ENCODE assay signal across 10 cellular contexts in the genomic region with DNA sequence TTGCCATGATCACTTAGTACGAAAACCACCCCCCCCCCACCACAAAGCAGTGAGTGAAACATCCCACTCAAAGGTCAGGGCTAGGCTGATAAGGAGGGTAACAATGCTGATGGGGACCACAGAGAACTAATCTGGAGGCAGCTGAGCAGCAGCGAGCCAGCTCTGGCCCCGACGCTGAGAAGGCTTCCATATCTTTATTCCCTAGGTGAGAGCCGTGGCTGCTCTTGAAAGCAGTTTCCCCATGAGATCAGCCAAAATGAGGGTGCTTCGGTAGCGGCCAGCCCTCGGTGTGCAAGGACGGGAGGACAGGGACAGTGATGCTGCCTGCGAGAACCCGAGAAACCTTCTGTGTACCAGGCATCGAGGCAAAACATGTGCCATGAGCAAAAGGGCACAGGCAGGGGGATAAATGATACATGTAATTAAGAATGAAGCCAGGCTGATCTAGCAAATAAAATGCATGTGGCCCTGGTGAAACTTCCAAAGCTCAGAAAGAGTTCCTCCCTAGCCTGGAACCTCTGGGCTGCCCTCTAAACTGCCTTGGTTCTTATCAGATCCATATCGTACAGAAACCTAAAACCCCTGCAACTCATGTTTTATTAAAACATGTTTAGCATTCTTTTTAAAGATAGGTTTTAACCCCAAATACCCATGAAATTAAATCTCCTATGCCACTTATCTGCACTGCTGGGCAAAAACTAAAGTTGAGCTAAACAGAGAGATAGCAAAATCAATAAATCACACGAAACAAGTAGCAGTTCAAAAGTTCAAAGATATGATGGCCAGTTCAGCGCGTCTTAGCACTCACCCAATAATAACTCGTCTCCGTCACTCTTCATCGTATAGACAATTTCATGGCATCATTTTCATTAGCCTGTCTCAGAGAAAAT.
DNase-seq lines count a peak whose midpoint lies in the region; TF ChIP-seq lines count a peak whose summit lies in the region.
"Had no signal": no experiment of that assay in that cellular context is flagged by ENCODE, and none has a peak within 500 bp of the region (broad histone marks: within the 10 kb centered on the region; RNA-seq: fewer than 3 reads in every experiment).

No MANE protein-coding gene starts in this region.

- peaks cover 20% of the 10 kb centered on the region for H3K4me1 ChIP-seq in endodermal cell (ENCODE audit: control insufficient read depth, insufficient read depth, low read length)
- peaks cover 38% of the 10 kb centered on the region for H3K4me1 ChIP-seq in mucosa of stomach (ENCODE audit: control insufficient read depth, insufficient read depth, low read length)

- TF ChIP-seq CTCF in endodermal cell (conservative IDR thresholded peaks at IDR 0.05) (no peak), type B pancreatic cell (conservative IDR thresholded peaks at IDR 0.05) (no peak)

- H3K4me3 ChIP-seq in endodermal cell (ENCODE audit: low read length) (peak overlapping the region; percentile 72), mucosa of stomach (ENCODE audit: low read length) (no peak overlapping the region)

- no peaks in the 10 kb centered on the region for H3K9me3 ChIP-seq in endodermal cell (ENCODE audit: control insufficient read depth, low read length)
- H3K9me3 ChIP-seq in mucosa of stomach (ENCODE audit: control insufficient read depth, low read length), result no peaks in the 10 kb centered on the region

- H3K36me3 Mint-ChIP-seq in activated naive CD4-positive, alpha-beta T cell treated with anti-CD3 and anti-CD28 coated beads, Interleukin-2, amount 50 U/mL, for 24 hours, result peaks cover 6% of the 10 kb centered on the region
- no peaks in the 10 kb centered on the region for H3K36me3 Mint-ChIP-seq in endodermal cell (ENCODE audit: low read depth)
- no peaks in the 10 kb centered on the region for H3K36me3 Mint-ChIP-seq in type B pancreatic cell

- H3K27me3 ChIP-seq in endodermal cell (ENCODE audit: control insufficient read depth, insufficient read depth, low read length, poor library complexity, severe bottlenecking) (no peaks in the 10 kb centered on the region), mucosa of stomach (ENCODE audit: control insufficient read depth, insufficient read depth, low read length) (no peaks in the 10 kb centered on the region)

- no peaks in the 10 kb centered on the region for H3K9me3 Mint-ChIP-seq in activated naive CD4-positive, alpha-beta T cell treated with anti-CD3 and anti-CD28 coated beads, Interleukin-2, amount 50 U/mL, for 24 hours
- no peaks in the 10 kb centered on the region for H3K9me3 Mint-ChIP-seq in endodermal cell
- H3K9me3 Mint-ChIP-seq in type B pancreatic cell, result peaks cover 2% of the 10 kb centered on the region

- no peak for DNase-seq in activated naive CD4-positive, alpha-beta T cell treated with anti-CD3 and anti-CD28 coated beads, Interleukin-2, amount 50 U/mL, for 16 hours
- DNase-seq in endodermal cell (peak; percentile 67), type B pancreatic cell (ENCODE audit: extremely low spot score, unreplicated experiment) (no peak), DMS 273 treated with DMSO at 0.1 percent for 48 hours (lab: John Stamatoyannopoulos, UW) (no peak), NCI-H2196 (lab: John Stamatoyannopoulos, UW; ENCODE audit: unreplicated experiment) (no peak)
- DNase-seq in activated naive CD4-positive, alpha-beta T cell treated with Interleukin-2 at 50 U/mL for 16 hours, result no peak
- DNase-seq: SHP77 treated with DMSO at 0.1 percent for 48 hours; stimulated activated CD4-positive, alpha-beta T cell treated with anti-CD3 and anti-CD28 coated beads, Interleukin-2, amount 100 ng/mL, for 48 hours had no signal

- no peak overlapping the region for H3K4me3 Mint-ChIP-seq in activated naive CD4-positive, alpha-beta T cell treated with anti-CD3 and anti-CD28 coated beads, Interleukin-2, amount 50 U/mL, for 24 hours
- H3K4me3 Mint-ChIP-seq in endodermal cell (peak overlapping the region; percentile 41), type B pancreatic cell (peak overlapping the region; percentile 52)

- peak overlapping the region; percentile 83 for H3K27ac Mint-ChIP-seq in activated naive CD4-positive, alpha-beta T cell treated with anti-CD3 and anti-CD28 coated beads, Interleukin-2, amount 50 U/mL, for 24 hours
- H3K27ac Mint-ChIP-seq in endodermal cell (peak overlapping the region; percentile 97), type B pancreatic cell (peak overlapping the region; percentile 73)

- WGBS in endodermal cell (ENCODE audit: insufficient coverage in 1 of 2, insufficient read length in 1 of 2), 2 experiments, result 62 to 77% methylated on average over 13 to 18 of the region's 19 CpGs

- no peaks in the 10 kb centered on the region for H3K36me3 ChIP-seq in endodermal cell (ENCODE audit: control insufficient read depth, insufficient read depth, low read length)
- H3K36me3 ChIP-seq in mucosa of stomach (ENCODE audit: control insufficient read depth, insufficient read depth, low read length), result no peaks in the 10 kb centered on the region

- H3K9ac ChIP-seq in endodermal cell (ENCODE audit: extremely low read depth, low read length, poor library complexity, severe bottlenecking), result peak overlapping the region; percentile 52
- H3K9ac ChIP-seq in mucosa of stomach (ENCODE audit: low read length), result peak overlapping the region; percentile 55

- H3K27me3 Mint-ChIP-seq in activated naive CD4-positive, alpha-beta T cell treated with anti-CD3 and anti-CD28 coated beads, Interleukin-2, amount 50 U/mL, for 24 hours, result no peaks in the 10 kb centered on the region
- H3K27me3 Mint-ChIP-seq in endodermal cell (ENCODE audit: insufficient read depth), result no peaks in the 10 kb centered on the region
- H3K27me3 Mint-ChIP-seq in type B pancreatic cell, result no peaks in the 10 kb centered on the region

- H3K27ac ChIP-seq in endodermal cell (ENCODE audit: low read depth, low read length), result peak overlapping the region; percentile 76

- H3K4me1 Mint-ChIP-seq in activated naive CD4-positive, alpha-beta T cell treated with anti-CD3 and anti-CD28 coated beads, Interleukin-2, amount 50 U/mL, for 24 hours, result peaks cover 87% of the 10 kb centered on the region
- peaks cover 68% of the 10 kb centered on the region for H3K4me1 Mint-ChIP-seq in endodermal cell
- peaks cover 65% of the 10 kb centered on the region for H3K4me1 Mint-ChIP-seq in type B pancreatic cell (ENCODE audit: unreplicated experiment)
